In genomic region chr2:149313512-149313972, GRCh38 we compare ENCODE assay signal across 9 cellular contexts. TPM values are rescaled to one million over a fixed set of nuclear protein-coding genes. Genes with fewer than 3 reads are reported as not detected.
A peak's percentile ranks its signal among the peaks of the same experiment; 100 is the strongest.
DNase-seq lines count a peak whose midpoint lies in the region; ATAC-seq and TF ChIP-seq lines count a peak whose summit lies in the region.
"Had no signal": no experiment of that assay in that cellular context is flagged by ENCODE, and none has a peak within 500 bp of the region (broad histone marks: within the 10 kb centered on the region; RNA-seq: fewer than 3 reads in every experiment).

No MANE protein-coding gene starts in this region.

- no peak overlapping the region for H3K27ac Mint-ChIP-seq in WTC11
- no peak overlapping the region for H3K27ac Mint-ChIP-seq in activated T-cell treated with anti-CD3 and anti-CD28 coated beads, Interleukin-2, amount 50 U/mL, for 24 hours
- H3K27ac Mint-ChIP-seq: naive thymus-derived CD8-positive, alpha-beta T cell had no signal

- CTCF ChIA-PET in WTC11 (lab: Charles Lee): interaction anchor here (0.7 to 2.5 kb wide), 25 partner anchors 9 to 296 kb away, joined by 3 to 31 read pairs (median 5); partner anchors contain the start of genes LYPD6 and LYPD6B

- TF ChIP-seq CTCF in WTC11 (IDR thresholded peaks at IDR 0.05) (peak; percentile 77), left ventricle myocardium inferior (IDR thresholded peaks at IDR 0.05; ENCODE audit: borderline replicate concordance) (peak; percentile 71), spleen (IDR thresholded peaks at IDR 0.05 in 8 of 11, conservative IDR thresholded peaks at IDR 0.05 in 3 of 11) (peak in 10 of 11 experiments; percentile 12 to 69 (median 52))

- H3K4me1 ChIP-seq in left ventricle myocardium inferior: no peaks in the 10 kb centered on the region
- H3K4me1 ChIP-seq in spleen: peaks cover 0 to 5% (median 0%) of the 10 kb centered on the region in 6 donors

- no peak overlapping the region for H3K4me3 ChIP-seq in left ventricle myocardium inferior
- H3K4me3 ChIP-seq in spleen: no peak overlapping the region

- 0 out of 2 replicates have a peak, but pooled peaks cover 2% of the 10 kb centered on the region for H3K36me3 Mint-ChIP-seq in WTC11
- no peaks in the 10 kb centered on the region for H3K36me3 Mint-ChIP-seq in activated T-cell treated with anti-CD3 and anti-CD28 coated beads, Interleukin-2, amount 50 U/mL, for 24 hours (ENCODE audit: low read depth)
- H3K36me3 Mint-ChIP-seq: naive thymus-derived CD8-positive, alpha-beta T cell had no signal

- H3K9me3 ChIP-seq in left ventricle myocardium inferior (replicated peaks) (no peaks in the 10 kb centered on the region), spleen (no peaks in the 10 kb centered on the region)

- H3K27me3 Mint-ChIP-seq in WTC11 (ENCODE audit: low read depth): no peaks in the 10 kb centered on the region; the same call in 1 of the 2 replicates
- H3K27me3 Mint-ChIP-seq in activated T-cell treated with anti-CD3 and anti-CD28 coated beads, Interleukin-2, amount 50 U/mL, for 24 hours: peaks cover 28% of the 10 kb centered on the region

- H3K9me3 Mint-ChIP-seq in WTC11: peaks cover 4% of the 10 kb centered on the region; the same call in 1 of the 2 replicates
- no peaks in the 10 kb centered on the region for H3K9me3 Mint-ChIP-seq in activated T-cell treated with anti-CD3 and anti-CD28 coated beads, Interleukin-2, amount 50 U/mL, for 24 hours

- DNase-seq in COR-L47 (lab: John Stamatoyannopoulos, UW) (peak; percentile 96), NCI-H187 treated with DMSO at 0.1 percent for 48 hours (lab: John Stamatoyannopoulos, UW) (peak; percentile 83), WTC11 (ENCODE audit: low spot score) (peak; percentile 48), left ventricle myocardium inferior (no peak), spleen (no peak)
- no peak for DNase-seq in activated T-cell treated with anti-CD3 and anti-CD28 coated beads, Interleukin-2, amount 50 U/mL, for 24 hours

- peaks cover 34% of the 10 kb centered on the region for H3K4me1 Mint-ChIP-seq in WTC11
- H3K4me1 Mint-ChIP-seq in activated T-cell treated with anti-CD3 and anti-CD28 coated beads, Interleukin-2, amount 50 U/mL, for 24 hours (ENCODE audit: low read depth): peaks cover 3% of the 10 kb centered on the region

- 4 to 17% (median 9%) methylated on average over 8 of the region's 8 CpGs for WGBS in spleen, 5 donors

- no peak for TF ChIP-seq POLR2A in spleen (IDR thresholded peaks at IDR 0.05)

- POLR2A ChIA-PET in WTC11 (lab: Charles Lee): interaction anchor here (1.4 kb wide), 1 partner anchor 21 kb away, joined by 3 read pairs; no protein-coding TSS in a partner anchor

- H3K36me3 ChIP-seq in left ventricle myocardium inferior (no peaks in the 10 kb centered on the region), spleen (no peaks in the 10 kb centered on the region)

- peaks cover 29% of the 10 kb centered on the region for H3K27me3 ChIP-seq in left ventricle myocardium inferior (ENCODE audit: low read depth)
- peaks cover 0 to 34% (median 0%) of the 10 kb centered on the region in 7 donors for H3K27me3 ChIP-seq in spleen (replicated peaks in 1 of 7)

- intact Hi-C loops in left ventricle myocardium inferior (cut with micrococcal nuclease) (no loop called here), spleen (cut with DNase I; ENCODE audit: low total_unique reads) (no loop called here)

- H3K4me3 Mint-ChIP-seq in WTC11: 0 out of 2 replicates have a peak overlapping the region, but pooled peaks have one; percentile 2
- H3K4me3 Mint-ChIP-seq in activated T-cell treated with anti-CD3 and anti-CD28 coated beads, Interleukin-2, amount 50 U/mL, for 24 hours: no peak overlapping the region
- H3K4me3 Mint-ChIP-seq: naive thymus-derived CD8-positive, alpha-beta T cell had no signal

- peak; percentile 95 for ATAC-seq in GM18909 (IDR thresholded peaks at IDR 0.05; ENCODE audit: poor library complexity, unreplicated experiment)
- peak; percentile 88 for ATAC-seq in HG03045 (IDR thresholded peaks at IDR 0.05; ENCODE audit: unreplicated experiment)
- ATAC-seq in WTC11: peak; percentile 89

- H3K27ac ChIP-seq in left ventricle myocardium inferior (replicated peaks) (no peak overlapping the region), spleen (no peak overlapping the region)

TF ChIP-seq in WTC11, 78 proteins besides CTCF, POLR2A, EP300 and RAD21 (continues in another document):
- TF ChIP-seq MLX (CRISPR knock-in tag; IDR thresholded peaks at IDR 0.05): no peak
- TF ChIP-seq ZNF671 (CRISPR knock-in tag; IDR thresholded peaks at IDR 0.05): no peak
- TF ChIP-seq CBFB (CRISPR knock-in tag; IDR thresholded peaks at IDR 0.05; ENCODE audit: low read depth): no peak
- no peak for TF ChIP-seq ZNF317 (CRISPR knock-in tag; IDR thresholded peaks at IDR 0.05; ENCODE audit: borderline replicate concordance, low read depth)
- no peak for TF ChIP-seq ERG (CRISPR knock-in tag; IDR thresholded peaks at IDR 0.05)
- TF ChIP-seq ZNF396 (CRISPR knock-in tag; IDR thresholded peaks at IDR 0.05; ENCODE audit: borderline replicate concordance): no peak
- no peak for TF ChIP-seq HMGA2 (CRISPR knock-in tag; IDR thresholded peaks at IDR 0.05)
- no peak for TF ChIP-seq USF2 (CRISPR knock-in tag; IDR thresholded peaks at IDR 0.05)
- no peak for TF ChIP-seq ZNF121 (CRISPR knock-in tag; IDR thresholded peaks at IDR 0.05)
- TF ChIP-seq FOXP1 (CRISPR knock-in tag; IDR thresholded peaks at IDR 0.05; ENCODE audit: borderline replicate concordance): no peak
- TF ChIP-seq NFATC4 (CRISPR knock-in tag; IDR thresholded peaks at IDR 0.05): no peak
- TF ChIP-seq ZSCAN18 (CRISPR knock-in tag; IDR thresholded peaks at IDR 0.05): no peak
- no peak for TF ChIP-seq OVOL2 (CRISPR knock-in tag; IDR thresholded peaks at IDR 0.05; ENCODE audit: borderline replicate concordance)
- TF ChIP-seq GRHL2 (CRISPR knock-in tag; IDR thresholded peaks at IDR 0.05; ENCODE audit: insufficient replicate concordance, severe bottlenecking): no peak
- no peak for TF ChIP-seq E2F1 (CRISPR knock-in tag; IDR thresholded peaks at IDR 0.05)
- no peak for TF ChIP-seq PREB (CRISPR knock-in tag; IDR thresholded peaks at IDR 0.05; ENCODE audit: borderline replicate concordance)
- no peak for TF ChIP-seq CREB1 (CRISPR knock-in tag; IDR thresholded peaks at IDR 0.05)
- no peak for TF ChIP-seq GABPB1 (CRISPR knock-in tag; IDR thresholded peaks at IDR 0.05)

RNA-seq across cellular contexts. Expression of gene LYPD6, which starts 16.8 kb away (rescaled TPM):
- total RNA-seq in WTC11 (2021) (4.8 to 5.1 TPM (median 5.0 TPM) in 3 replicates), left ventricle myocardium inferior (0.08 TPM), spleen (1 to 10 TPM in 4 of 7 donors, under 1 TPM in 3; 0.35 to 2.3 (median 1.0) TPM)
- under 1 TPM; 0.05 to 0.16 (median 0.09) TPM for polyA plus RNA-seq in spleen
- total RNA-seq: naive thymus-derived CD8-positive, alpha-beta T cell had no signal
- polyA plus RNA-seq: naive thymus-derived CD8-positive, alpha-beta T cell had no signal

Comparison
In these comparisons a context has a peak if more than half of its experiments do, and no peak if none do; other contexts are left out.
1. DNase-seq: peak in COR-L47 (single experiment), NCI-H187 treated with DMSO at 0.1 percent for 48 hours (single experiment) and WTC11 (single experiment); none in left ventricle myocardium inferior (single experiment), spleen (single experiment) and activated T-cell treated with anti-CD3 and anti-CD28 coated beads, Interleukin-2, amount 50 U/mL, for 24 hours (single experiment).
2. Peak in every context shown above with its lines, with median percentiles within 50 percentile points of each other: ATAC-seq and CTCF ChIP-seq.